9 cellular contexts compared by ENCODE assay signal in genomic region chr15:99961011-99961441, GRCh38.
DNase-seq lines count a peak whose midpoint lies in the region; ATAC-seq and TF ChIP-seq lines count a peak whose summit lies in the region.
"Had no signal": no experiment of that assay in that cellular context is flagged by ENCODE, and none has a peak within 500 bp of the region (broad histone marks: within the 10 kb centered on the region; RNA-seq: fewer than 3 reads in every experiment).

No MANE protein-coding gene starts in this region.

- no peak overlapping the region for H2BK20ac ChIP-seq in H9 (ENCODE audit: low read depth, low read length, poor library complexity, severe bottlenecking)

- WGBS in H9 (ENCODE audit: extremely low coverage, insufficient read length, low lambda C conversion rate): no CpG with 5 or more reads among the region's 12 CpGs
- WGBS in esophagus squamous epithelium, 2 donors: 54 to 65% methylated on average over 2 to 9 of the region's 12 CpGs

- H3K4me1 Mint-ChIP-seq in H9: peaks cover 2 to 4% of the 10 kb centered on the region in 2 experiments; a peak in 1 of 4 replicates

- intact Hi-C loops in OCI-LY7 (cut with micrococcal nuclease; ENCODE audit: unreplicated experiment): no loop called here
- intact Hi-C loops in esophagus squamous epithelium (cut with DNase I): no loop called here

- no peak overlapping the region for H3K4me3 Mint-ChIP-seq in H9

- POLR2A ChIA-PET in OCI-LY7 (lab: Charles Lee): interaction anchor here (0.7 kb wide), 1 partner anchor 1055 kb away, joined by 3 read pairs; no protein-coding TSS in a partner anchor

- H3K27ac ChIP-seq in H9 (ENCODE audit: insufficient read length, low read depth, low read length): no peak overlapping the region
- H3K27ac ChIP-seq in OCI-LY7 (ENCODE audit: low read depth, low read length, poor library complexity, severe bottlenecking): no peak overlapping the region
- no peak overlapping the region for H3K27ac ChIP-seq in esophagus squamous epithelium
- H3K27ac ChIP-seq in osteoblast (ENCODE audit: low read depth, low read length): no peak overlapping the region
- H3K27ac ChIP-seq: gastrocnemius medialis had no signal

- no peak overlapping the region for H3K4me3 ChIP-seq in OCI-LY7 (ENCODE audit: low read depth, low read length, poor library complexity, severe bottlenecking)
- H3K4me3 ChIP-seq in esophagus squamous epithelium: no peak overlapping the region
- no peak overlapping the region for H3K4me3 ChIP-seq in osteoblast (ENCODE audit: insufficient read depth, low read length)
- H3K4me3 ChIP-seq in MG63: no peak overlapping the region
- H3K4me3 ChIP-seq: gastrocnemius medialis had no signal

- H3K9me3 ChIP-seq in H9 (ENCODE audit: control insufficient read depth, low read depth, low read length) (no peaks in the 10 kb centered on the region), OCI-LY7 (ENCODE audit: low read length) (no peaks in the 10 kb centered on the region), esophagus squamous epithelium (no peaks in the 10 kb centered on the region), osteoblast (ENCODE audit: low read depth, low read length) (no peaks in the 10 kb centered on the region), MG63 (no peaks in the 10 kb centered on the region)
- H3K9me3 ChIP-seq: gastrocnemius medialis had no signal

- TF ChIP-seq CTCF in H9 (conservative IDR thresholded peaks at IDR 0.05) (peak; percentile 72), OCI-LY7 (conservative IDR thresholded peaks at IDR 0.05; ENCODE audit: low read length) (0 out of 2 replicates have a peak, but pooled peaks have one; percentile 30), esophagus squamous epithelium (IDR thresholded peaks at IDR 0.05) (peak in 5 of 6 experiments; percentile 13 to 53 (median 27)), osteoblast (IDR thresholded peaks at IDR 0.05; ENCODE audit: extremely low read depth, low read depth, low read length) (peak; percentile 57)

- no peaks in the 10 kb centered on the region for H4K20me1 ChIP-seq in H9 (ENCODE audit: control insufficient read depth, insufficient read depth, insufficient read length)
- no peaks in the 10 kb centered on the region for H4K20me1 ChIP-seq in OCI-LY7 (ENCODE audit: insufficient read depth, low read length)
- H4K20me1 ChIP-seq in osteoblast (ENCODE audit: insufficient read depth, low read length): no peaks in the 10 kb centered on the region

- no peak overlapping the region for H3K18ac ChIP-seq in H9 (ENCODE audit: insufficient read length, low read depth, low read length)

- peaks cover 3 to 5% of the 10 kb centered on the region in 2 experiments; a peak in 2 of 5 replicates for H3K9me3 Mint-ChIP-seq in H9

- H3K36me3 Mint-ChIP-seq in H9 (ENCODE audit: insufficient read depth in 1 of 3, low read depth in 3 of 3): peaks cover 0 to 7% (median 3%) of the 10 kb centered on the region in 3 experiments; a peak in 3 of 7 replicates

- peaks cover 18% of the 10 kb centered on the region for H3K27me3 Mint-ChIP-seq in H9 (ENCODE audit: low read depth)

- H2AFZ ChIP-seq in H9 (ENCODE audit: low read length) (no peak overlapping the region), OCI-LY7 (ENCODE audit: low read length) (no peak overlapping the region), osteoblast (ENCODE audit: low read length) (no peak overlapping the region)

- H3K4ac ChIP-seq in H9 (ENCODE audit: low read depth, low read length): no peak overlapping the region

- no peak overlapping the region for H3K27ac Mint-ChIP-seq in H9

- H3K14ac ChIP-seq in H9 (ENCODE audit: insufficient read depth, low read length): no peak overlapping the region

- no peak overlapping the region for H2AK5ac ChIP-seq in H9 (ENCODE audit: insufficient read length, low read length)

- no peaks in the 10 kb centered on the region for H3K27me3 ChIP-seq in H9 (ENCODE audit: insufficient read depth, low read length)
- H3K27me3 ChIP-seq in esophagus squamous epithelium: peaks cover 0 to 25% (median 0%) of the 10 kb centered on the region in 4 donors
- peaks cover 8% of the 10 kb centered on the region for H3K27me3 ChIP-seq in osteoblast (ENCODE audit: insufficient read depth, low read length)
- peaks cover 6% of the 10 kb centered on the region; the same call in 1 of the 2 replicates for H3K27me3 ChIP-seq in MG63
- H3K27me3 ChIP-seq: gastrocnemius medialis had no signal

- DNase-seq in H9: peak; percentile 72
- no peak for DNase-seq in OCI-LY7 (ENCODE audit: low spot score)
- DNase-seq in esophagus squamous epithelium (lab: John Stamatoyannopoulos, UW): no peak
- peak; percentile 92 for DNase-seq in osteoblast (ENCODE audit: insufficient read length, low spot score, missing footprints)
- DNase-seq in stimulated activated naive CD4-positive, alpha-beta T cell (lab: John Stamatoyannopoulos, UW): no peak
- no peak for DNase-seq in NCI-H69 (lab: John Stamatoyannopoulos, UW)
- no peak for DNase-seq in MG63
- DNase-seq: gastrocnemius medialis had no signal

- BruUV-seq in OCI-LY7 (replicated peaks; lab: Mats Ljungman, UMichigan): no TSS peak

- H3K9me2 ChIP-seq in OCI-LY7 (ENCODE audit: insufficient read depth, low read length): no peaks in the 10 kb centered on the region

- no peak overlapping the region for H2BK5ac ChIP-seq in H9 (ENCODE audit: insufficient read length, low read length)

- H4K8ac ChIP-seq in H9 (replicated peaks; ENCODE audit: insufficient read length, low read depth, low read length): no peak overlapping the region

- no peak overlapping the region for H2BK12ac ChIP-seq in H9 (ENCODE audit: insufficient read length, low read depth, low read length)

- TF ChIP-seq POLR2A in esophagus squamous epithelium (IDR thresholded peaks at IDR 0.05): no peak

- H3K56ac ChIP-seq in H9 (ENCODE audit: insufficient read length, low read depth, low read length): no peak overlapping the region

- H3K79me2 ChIP-seq in H9 (ENCODE audit: insufficient read depth, low read length) (no peaks in the 10 kb centered on the region), OCI-LY7 (ENCODE audit: insufficient read depth, low read depth, low read length) (no peaks in the 10 kb centered on the region), osteoblast (ENCODE audit: insufficient read depth, low read length) (no peaks in the 10 kb centered on the region)

- H4K91ac ChIP-seq in H9 (ENCODE audit: insufficient read length, low read depth, low read length): no peak overlapping the region

- no peak overlapping the region for H3K23ac ChIP-seq in H9 (ENCODE audit: insufficient read length, low read depth, low read length)

- H2BK120ac ChIP-seq in H9 (ENCODE audit: low read depth, low read length, poor library complexity, severe bottlenecking): no peak overlapping the region

- no peak overlapping the region for H3T11ph ChIP-seq in H9 (ENCODE audit: low read length)

- no peaks in the 10 kb centered on the region for H3K4me1 ChIP-seq in H9 (ENCODE audit: insufficient read depth, low read length)
- H3K4me1 ChIP-seq in OCI-LY7 (ENCODE audit: insufficient read depth, low read length, poor library complexity, severe bottlenecking): no peaks in the 10 kb centered on the region
- H3K4me1 ChIP-seq in esophagus squamous epithelium: peaks cover 4 to 21% (median 4%) of the 10 kb centered on the region in 3 donors
- H3K4me1 ChIP-seq in osteoblast (ENCODE audit: insufficient read depth, low read length): peaks cover 12% of the 10 kb centered on the region
- H3K4me1 ChIP-seq: gastrocnemius medialis had no signal

- H3K9ac ChIP-seq in H9 (ENCODE audit: extremely low read depth, insufficient read length, low read length): no peak overlapping the region

- no peaks in the 10 kb centered on the region for H3K23me2 ChIP-seq in H9 (ENCODE audit: insufficient read length, low read depth, low read length, poor library complexity, severe bottlenecking)

- CTCF ChIA-PET in OCI-LY7 (lab: Charles Lee; ENCODE audit: unreplicated experiment): interaction anchor here (0.6 kb wide), 1 partner anchor 43 kb away, joined by 3 read pairs; no protein-coding TSS in a partner anchor

- no peaks in the 10 kb centered on the region for H3K79me1 ChIP-seq in H9 (ENCODE audit: insufficient read depth, low read depth, low read length, poor library complexity, severe bottlenecking)

- no peaks in the 10 kb centered on the region for H3K36me3 ChIP-seq in OCI-LY7 (ENCODE audit: insufficient read depth, low read length)
- H3K36me3 ChIP-seq in esophagus squamous epithelium: no peaks in the 10 kb centered on the region
- H3K36me3 ChIP-seq in osteoblast (ENCODE audit: insufficient read depth, low read length): no peaks in the 10 kb centered on the region
- H3K36me3 ChIP-seq in MG63: no peaks in the 10 kb centered on the region
- H3K36me3 ChIP-seq: gastrocnemius medialis had no signal

- no peak overlapping the region for H4K5ac ChIP-seq in H9 (ENCODE audit: insufficient read length, low read depth, low read length)

- H2BK15ac ChIP-seq in H9 (ENCODE audit: low read depth, low read length): no peak overlapping the region

- no peak for ATAC-seq in GM21786 (IDR thresholded peaks at IDR 0.05; ENCODE audit: unreplicated experiment)
- ATAC-seq: gastrocnemius medialis had no signal

- H3K4me2 ChIP-seq in H9 (ENCODE audit: insufficient read depth, insufficient read length, low read length) (no peak overlapping the region), OCI-LY7 (ENCODE audit: low read length) (no peak overlapping the region), osteoblast (ENCODE audit: insufficient read depth, low read length) (no peak overlapping the region)

Comparison
In these comparisons a context has a peak if more than half of its experiments do, and no peak if none do; other contexts are left out.
1. DNase-seq: peak in H9 (single experiment) and osteoblast (single experiment); none in OCI-LY7 (single experiment), esophagus squamous epithelium (single experiment), stimulated activated naive CD4-positive, alpha-beta T cell (0 of 6), NCI-H69 (single experiment) and MG63 (single experiment).
2. Peak in every context shown above with its lines, with median percentiles within 50 percentile points of each other: CTCF ChIP-seq.